ENCODE assay signal across 39 cellular contexts in the genomic region with DNA sequence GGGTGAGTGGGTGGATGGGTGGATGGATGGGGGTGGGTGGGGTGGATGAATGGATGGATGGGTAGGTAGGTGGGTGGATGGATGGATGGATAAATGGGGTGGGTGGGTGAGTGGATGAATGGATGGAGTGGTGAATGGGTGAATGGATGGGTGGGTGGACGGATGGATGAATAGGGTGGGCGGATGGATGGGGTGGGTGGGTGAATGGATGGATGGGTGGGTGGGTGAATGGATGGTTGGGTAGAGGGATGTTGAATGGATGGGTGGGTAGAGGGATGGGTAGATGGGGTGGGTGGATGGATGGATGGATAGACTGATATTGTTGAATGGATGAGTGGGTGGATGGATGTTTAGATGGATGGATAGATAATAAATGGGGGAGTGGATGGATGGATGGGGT. TPM values are rescaled to one million over a fixed set of nuclear protein-coding genes. Genes with fewer than 3 reads are reported as not detected.
"Had no signal": no experiment of that assay in that cellular context is flagged by ENCODE, and none has a peak within 500 bp of the region (broad histone marks: within the 10 kb centered on the region; RNA-seq: fewer than 3 reads in every experiment).

No MANE protein-coding gene starts in this region.

- H3K9me3 ChIP-seq: MG63 had no signal

- H3K27me3 ChIP-seq: MG63 had no signal

- DNase-seq: Karpas-422, Kasumi-1, MG63, MM.1S, MV-4-11, NCI-H1048, NCI-H1092, NCI-H1092 treated with DMSO at 0.1 percent for 48 hours, NCI-H1105, NCI-H1105 treated with DMSO at 0.1 percent for 48 hours, NCI-H1417, NCI-H1417 treated with DMSO at 0.1 percent for 48 hours, NCI-H1436, NCI-H1436 treated with DMSO at 0.1 percent for 48 hours, NCI-H146, NCI-H1694, NCI-H1694 treated with DMSO at 0.1 percent for 48 hours, NCI-H187, NCI-H187 treated with DMSO at 0.1 percent for 48 hours, NCI-H1930, NCI-H2029, NCI-H2029 treated with DMSO at 0.1 percent for 48 hours, NCI-H2081, NCI-H2081 treated with DMSO at 0.1 percent for 48 hours, NCI-H2107, NCI-H2171, NCI-H2171 treated with DMSO at 0.1 percent for 48 hours, NCI-H2227 treated with DMSO at 0.1 percent for 48 hours, NCI-H226, NCI-H345, NCI-H446, NCI-H446 treated with DMSO at 0.1 percent for 48 hours, NCI-H510A, NCI-H510A treated with DMSO at 0.1 percent for 48 hours, NCI-H524 had no signal

- H3K4me3 ChIP-seq: MG63 had no signal

- H3K36me3 ChIP-seq: MG63 had no signal

RNA-seq across cellular contexts. Expression of a gene that starts 26.9 kb away (rescaled TPM):
- total RNA-seq: LHCN-M2, M059J, MCF 10A, NCI-H460 had no signal

RNA-seq across cellular contexts. Expression of a gene that starts 47.2 kb away (rescaled TPM):
- total RNA-seq: LHCN-M2, M059J, MCF 10A, NCI-H460 had no signal
